ENCODE assay signal across 1 cellular context in the genomic region with DNA sequence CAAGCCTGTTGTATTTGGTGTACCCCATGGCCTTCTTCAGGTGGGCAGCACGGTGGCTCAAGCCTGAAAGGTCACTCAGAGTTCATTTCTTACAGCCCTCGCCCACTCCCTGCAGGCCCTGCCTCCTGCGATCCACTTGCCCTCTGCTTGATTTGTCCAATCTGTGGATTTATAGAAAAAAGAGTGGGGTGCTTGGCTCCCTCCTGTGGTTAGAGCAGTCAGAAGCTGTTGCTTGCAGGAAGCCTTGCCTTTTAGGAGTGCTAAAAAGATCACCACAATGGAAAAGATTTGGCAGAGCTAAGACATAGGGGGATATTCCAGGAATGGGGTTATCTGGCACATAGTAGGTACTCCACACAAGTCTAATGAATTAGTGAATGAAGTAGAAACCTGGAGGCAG.
TF ChIP-seq lines count a peak whose summit lies in the region.

No MANE protein-coding gene starts in this region.

TF ChIP-seq in H1, 55 proteins besides CTCF, POLR2A, EP300 and RAD21 (continued from another document):
- TF ChIP-seq, protein P1, sequence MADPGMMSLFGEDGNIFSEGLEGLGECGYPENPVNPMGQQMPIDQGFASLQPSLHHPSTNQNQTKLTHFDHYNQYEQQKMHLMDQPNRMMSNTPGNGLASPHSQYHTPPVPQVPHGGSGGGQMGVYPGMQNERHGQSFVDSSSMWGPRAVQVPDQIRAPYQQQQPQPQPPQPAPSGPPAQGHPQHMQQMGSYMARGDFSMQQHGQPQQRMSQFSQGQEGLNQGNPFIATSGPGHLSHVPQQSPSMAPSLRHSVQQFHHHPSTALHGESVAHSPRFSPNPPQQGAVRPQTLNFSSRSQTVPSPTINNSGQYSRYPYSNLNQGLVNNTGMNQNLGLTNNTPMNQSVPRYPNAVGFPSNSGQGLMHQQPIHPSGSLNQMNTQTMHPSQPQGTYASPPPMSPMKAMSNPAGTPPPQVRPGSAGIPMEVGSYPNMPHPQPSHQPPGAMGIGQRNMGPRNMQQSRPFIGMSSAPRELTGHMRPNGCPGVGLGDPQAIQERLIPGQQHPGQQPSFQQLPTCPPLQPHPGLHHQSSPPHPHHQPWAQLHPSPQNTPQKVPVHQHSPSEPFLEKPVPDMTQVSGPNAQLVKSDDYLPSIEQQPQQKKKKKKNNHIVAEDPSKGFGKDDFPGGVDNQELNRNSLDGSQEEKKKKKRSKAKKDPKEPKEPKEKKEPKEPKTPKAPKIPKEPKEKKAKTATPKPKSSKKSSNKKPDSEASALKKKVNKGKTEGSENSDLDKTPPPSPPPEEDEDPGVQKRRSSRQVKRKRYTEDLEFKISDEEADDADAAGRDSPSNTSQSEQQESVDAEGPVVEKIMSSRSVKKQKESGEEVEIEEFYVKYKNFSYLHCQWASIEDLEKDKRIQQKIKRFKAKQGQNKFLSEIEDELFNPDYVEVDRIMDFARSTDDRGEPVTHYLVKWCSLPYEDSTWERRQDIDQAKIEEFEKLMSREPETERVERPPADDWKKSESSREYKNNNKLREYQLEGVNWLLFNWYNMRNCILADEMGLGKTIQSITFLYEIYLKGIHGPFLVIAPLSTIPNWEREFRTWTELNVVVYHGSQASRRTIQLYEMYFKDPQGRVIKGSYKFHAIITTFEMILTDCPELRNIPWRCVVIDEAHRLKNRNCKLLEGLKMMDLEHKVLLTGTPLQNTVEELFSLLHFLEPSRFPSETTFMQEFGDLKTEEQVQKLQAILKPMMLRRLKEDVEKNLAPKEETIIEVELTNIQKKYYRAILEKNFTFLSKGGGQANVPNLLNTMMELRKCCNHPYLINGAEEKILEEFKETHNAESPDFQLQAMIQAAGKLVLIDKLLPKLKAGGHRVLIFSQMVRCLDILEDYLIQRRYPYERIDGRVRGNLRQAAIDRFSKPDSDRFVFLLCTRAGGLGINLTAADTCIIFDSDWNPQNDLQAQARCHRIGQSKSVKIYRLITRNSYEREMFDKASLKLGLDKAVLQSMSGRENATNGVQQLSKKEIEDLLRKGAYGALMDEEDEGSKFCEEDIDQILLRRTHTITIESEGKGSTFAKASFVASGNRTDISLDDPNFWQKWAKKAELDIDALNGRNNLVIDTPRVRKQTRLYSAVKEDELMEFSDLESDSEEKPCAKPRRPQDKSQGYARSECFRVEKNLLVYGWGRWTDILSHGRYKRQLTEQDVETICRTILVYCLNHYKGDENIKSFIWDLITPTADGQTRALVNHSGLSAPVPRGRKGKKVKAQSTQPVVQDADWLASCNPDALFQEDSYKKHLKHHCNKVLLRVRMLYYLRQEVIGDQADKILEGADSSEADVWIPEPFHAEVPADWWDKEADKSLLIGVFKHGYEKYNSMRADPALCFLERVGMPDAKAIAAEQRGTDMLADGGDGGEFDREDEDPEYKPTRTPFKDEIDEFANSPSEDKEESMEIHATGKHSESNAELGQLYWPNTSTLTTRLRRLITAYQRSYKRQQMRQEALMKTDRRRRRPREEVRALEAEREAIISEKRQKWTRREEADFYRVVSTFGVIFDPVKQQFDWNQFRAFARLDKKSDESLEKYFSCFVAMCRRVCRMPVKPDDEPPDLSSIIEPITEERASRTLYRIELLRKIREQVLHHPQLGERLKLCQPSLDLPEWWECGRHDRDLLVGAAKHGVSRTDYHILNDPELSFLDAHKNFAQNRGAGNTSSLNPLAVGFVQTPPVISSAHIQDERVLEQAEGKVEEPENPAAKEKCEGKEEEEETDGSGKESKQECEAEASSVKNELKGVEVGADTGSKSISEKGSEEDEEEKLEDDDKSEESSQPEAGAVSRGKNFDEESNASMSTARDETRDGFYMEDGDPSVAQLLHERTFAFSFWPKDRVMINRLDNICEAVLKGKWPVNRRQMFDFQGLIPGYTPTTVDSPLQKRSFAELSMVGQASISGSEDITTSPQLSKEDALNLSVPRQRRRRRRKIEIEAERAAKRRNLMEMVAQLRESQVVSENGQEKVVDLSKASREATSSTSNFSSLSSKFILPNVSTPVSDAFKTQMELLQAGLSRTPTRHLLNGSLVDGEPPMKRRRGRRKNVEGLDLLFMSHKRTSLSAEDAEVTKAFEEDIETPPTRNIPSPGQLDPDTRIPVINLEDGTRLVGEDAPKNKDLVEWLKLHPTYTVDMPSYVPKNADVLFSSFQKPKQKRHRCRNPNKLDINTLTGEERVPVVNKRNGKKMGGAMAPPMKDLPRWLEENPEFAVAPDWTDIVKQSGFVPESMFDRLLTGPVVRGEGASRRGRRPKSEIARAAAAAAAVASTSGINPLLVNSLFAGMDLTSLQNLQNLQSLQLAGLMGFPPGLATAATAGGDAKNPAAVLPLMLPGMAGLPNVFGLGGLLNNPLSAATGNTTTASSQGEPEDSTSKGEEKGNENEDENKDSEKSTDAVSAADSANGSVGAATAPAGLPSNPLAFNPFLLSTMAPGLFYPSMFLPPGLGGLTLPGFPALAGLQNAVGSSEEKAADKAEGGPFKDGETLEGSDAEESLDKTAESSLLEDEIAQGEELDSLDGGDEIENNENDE (IDR thresholded peaks at IDR 0.05; ENCODE audit: insufficient replicate concordance, low read length), result no peak
- TF ChIP-seq GTF2F1 (IDR thresholded peaks at IDR 0.05; ENCODE audit: borderline replicate concordance, low read depth, low read length) (no peak), NRF1 (IDR thresholded peaks at IDR 0.05; ENCODE audit: low read depth, low read length) (no peak), ZNF274 (IDR thresholded peaks at IDR 0.05; ENCODE audit: borderline replicate concordance, extremely low read depth, low read length) (no peak), ASH2L (IDR thresholded peaks at IDR 0.05; ENCODE audit: low read length) (no peak), GABPA (IDR thresholded peaks at IDR 0.05; ENCODE audit: borderline replicate concordance, insufficient read depth, low read length) (no peak)
- TF ChIP-seq, protein P2, sequence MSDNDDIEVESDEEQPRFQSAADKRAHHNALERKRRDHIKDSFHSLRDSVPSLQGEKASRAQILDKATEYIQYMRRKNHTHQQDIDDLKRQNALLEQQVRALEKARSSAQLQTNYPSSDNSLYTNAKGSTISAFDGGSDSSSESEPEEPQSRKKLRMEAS (IDR thresholded peaks at IDR 0.05), result no peak
- TF ChIP-seq, protein P3, sequence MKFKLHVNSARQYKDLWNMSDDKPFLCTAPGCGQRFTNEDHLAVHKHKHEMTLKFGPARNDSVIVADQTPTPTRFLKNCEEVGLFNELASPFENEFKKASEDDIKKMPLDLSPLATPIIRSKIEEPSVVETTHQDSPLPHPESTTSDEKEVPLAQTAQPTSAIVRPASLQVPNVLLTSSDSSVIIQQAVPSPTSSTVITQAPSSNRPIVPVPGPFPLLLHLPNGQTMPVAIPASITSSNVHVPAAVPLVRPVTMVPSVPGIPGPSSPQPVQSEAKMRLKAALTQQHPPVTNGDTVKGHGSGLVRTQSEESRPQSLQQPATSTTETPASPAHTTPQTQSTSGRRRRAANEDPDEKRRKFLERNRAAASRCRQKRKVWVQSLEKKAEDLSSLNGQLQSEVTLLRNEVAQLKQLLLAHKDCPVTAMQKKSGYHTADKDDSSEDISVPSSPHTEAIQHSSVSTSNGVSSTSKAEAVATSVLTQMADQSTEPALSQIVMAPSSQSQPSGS (IDR thresholded peaks at IDR 0.05; ENCODE audit: low read length), result no peak
- TF ChIP-seq, protein P4, sequence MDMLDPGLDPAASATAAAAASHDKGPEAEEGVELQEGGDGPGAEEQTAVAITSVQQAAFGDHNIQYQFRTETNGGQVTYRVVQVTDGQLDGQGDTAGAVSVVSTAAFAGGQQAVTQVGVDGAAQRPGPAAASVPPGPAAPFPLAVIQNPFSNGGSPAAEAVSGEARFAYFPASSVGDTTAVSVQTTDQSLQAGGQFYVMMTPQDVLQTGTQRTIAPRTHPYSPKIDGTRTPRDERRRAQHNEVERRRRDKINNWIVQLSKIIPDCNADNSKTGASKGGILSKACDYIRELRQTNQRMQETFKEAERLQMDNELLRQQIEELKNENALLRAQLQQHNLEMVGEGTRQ (IDR thresholded peaks at IDR 0.05; ENCODE audit: low read length), result no peak
